In genomic region chr2:120845281-120845680, GRCh38 we compare ENCODE assay signal across 18 cellular contexts.
A peak's percentile ranks its signal among the peaks of the same experiment; 100 is the strongest.
DNase-seq lines count a peak whose midpoint lies in the region; ATAC-seq and TF ChIP-seq lines count a peak whose summit lies in the region.
"Had no signal": no experiment of that assay in that cellular context is flagged by ENCODE, and none has a peak within 500 bp of the region (broad histone marks: within the 10 kb centered on the region; RNA-seq: fewer than 3 reads in every experiment).

No MANE protein-coding gene starts in this region.

- H2AK9ac ChIP-seq in IMR-90 (replicated peaks; ENCODE audit: low read depth, low read length, poor library complexity), result no peak overlapping the region

- DNase-seq in IMR-90, result peak; percentile 13
- peak; percentile 28 to 34 for DNase-seq in fibroblast of lung (ENCODE audit: low read depth in 2 of 2)
- DNase-seq in left lung, result peak; percentile 58 to 78
- DNase-seq in spleen, result peak; percentile 69
- no peak for DNase-seq in T1000 (lab: John Stamatoyannopoulos, UW)
- DNase-seq in NCI-H2227 treated with DMSO at 0.1 percent for 48 hours (lab: John Stamatoyannopoulos, UW), result no peak
- no peak for DNase-seq in SHP77 treated with DMSO at 0.1 percent for 48 hours (lab: John Stamatoyannopoulos, UW)
- DNase-seq: activated CD4-positive, alpha-beta T cell treated with anti-CD3 and anti-CD28 coated beads, Interleukin-2, amount 10 ng/mL, durations not matched to agents 7 days and 5 days; amniotic stem cell; DND-41; naive B cell; NCI-H1048; NCI-H2029 treated with DMSO at 0.1 percent for 48 hours; T-helper 1 cell had no signal

- H3K9me1 ChIP-seq in IMR-90 (ENCODE audit: insufficient read depth, low read length), result peaks cover 36% of the 10 kb centered on the region

- no TSS peak for BruUV-seq in IMR-90 (replicated peaks; lab: Mats Ljungman, UMichigan)

- H3K56ac ChIP-seq in IMR-90 (ENCODE audit: extremely low read depth, insufficient read depth, low read length), result no peak overlapping the region

- dilution Hi-C loops in IMR-90 (cut with HindIII; ENCODE audit: low sequenced_read_pairs, unreplicated experiment), result no loop called here

- intact Hi-C loops in IMR-90 (cut with micrococcal nuclease) (no loop called here), left lung (cut with DNase I) (no loop called here), spleen (cut with DNase I; ENCODE audit: low total_unique reads) (no loop called here)

- H2BK5ac ChIP-seq in IMR-90 (ENCODE audit: low read depth, low read length, poor library complexity, severe bottlenecking), result no peak overlapping the region

- 0 out of 2 replicates have a peak, but pooled peaks have one; percentile 28 for ATAC-seq in IMR-90 (ENCODE audit: low read depth)
- peak; percentile 76 for ATAC-seq in left lung
- no peak for ATAC-seq in GM19452 (IDR thresholded peaks at IDR 0.05; ENCODE audit: unreplicated experiment)

- H2BK15ac ChIP-seq in IMR-90 (ENCODE audit: low read depth, low read length), result no peak overlapping the region

- H3K4ac ChIP-seq in IMR-90 (ENCODE audit: low read depth, low read length), result no peak overlapping the region

- no peak for TF ChIP-seq RAD21 in IMR-90 (IDR thresholded peaks at IDR 0.05; ENCODE audit: low read length)

- H3K9ac ChIP-seq in IMR-90 (ENCODE audit: low read depth, low read length) (no peak overlapping the region), fibroblast of lung (ENCODE audit: insufficient read depth, low read length) (no peak overlapping the region)
- H3K9ac ChIP-seq: KMS-11 had no signal

- no peak overlapping the region for H3K14ac ChIP-seq in IMR-90 (replicated peaks; ENCODE audit: low read depth, low read length)

- POLR2A ChIA-PET in IMR-90 (lab: Charles Lee; ENCODE audit: unreplicated experiment), result no interaction called here

- H3K4me1 ChIP-seq in IMR-90 (ENCODE audit: control insufficient read depth, insufficient read depth, low read length), result peaks cover 10% of the 10 kb centered on the region
- no peaks in the 10 kb centered on the region for H3K4me1 ChIP-seq in fibroblast of lung (ENCODE audit: control insufficient read depth, extremely low read depth, insufficient read depth, low read length)
- H3K4me1 ChIP-seq in left lung, result peaks cover 0 to 3% of the 10 kb centered on the region in 2 donors
- H3K4me1 ChIP-seq in spleen, result no peaks in the 10 kb centered on the region
- H3K4me1 ChIP-seq: pancreas had no signal

- no peak overlapping the region for H2BK20ac ChIP-seq in IMR-90 (ENCODE audit: low read depth, low read length)

- no peak overlapping the region for H3K23ac ChIP-seq in IMR-90 (ENCODE audit: low read depth, low read length)

- H3K4me2 ChIP-seq in IMR-90 (ENCODE audit: low read depth, low read length) (no peak overlapping the region), fibroblast of lung (ENCODE audit: extremely low read depth, insufficient read depth, low read length) (no peak overlapping the region)
- H3K4me2 ChIP-seq: KMS-11 had no signal

- H2AFZ ChIP-seq in IMR-90 (replicated peaks; ENCODE audit: low read length, poor library complexity) (no peak overlapping the region), fibroblast of lung (ENCODE audit: low read length) (no peak overlapping the region)

- H3K27me3 ChIP-seq in IMR-90 (ENCODE audit: control insufficient read depth, insufficient read depth, low read length) (no peaks in the 10 kb centered on the region), fibroblast of lung (ENCODE audit: control insufficient read depth, insufficient read depth, low read length) (no peaks in the 10 kb centered on the region), left lung (peaks cover 0 to 12% of the 10 kb centered on the region in 2 donors), spleen (replicated peaks in 1 of 7) (peaks cover 0 to 4% (median 0%) of the 10 kb centered on the region in 7 donors)
- H3K27me3 ChIP-seq: pancreas had no signal

- peaks cover 1% of the 10 kb centered on the region for H3K79me2 ChIP-seq in fibroblast of lung (ENCODE audit: control insufficient read depth, insufficient read depth, low read length)

- in situ Hi-C loops in IMR-90 (cut with MboI; ENCODE audit: low sequenced_read_pairs), result no loop called here

- peak overlapping the region in 1 of 2 experiments; percentile 3; a peak in 1 of 4 replicates for H4K8ac ChIP-seq in IMR-90 (ENCODE audit: low read depth in 2 of 2, low read length in 2 of 2)

- no peak overlapping the region for H3K4me3 ChIP-seq in IMR-90 (ENCODE audit: insufficient read depth, low read depth, low read length)
- H3K4me3 ChIP-seq in fibroblast of lung (replicated peaks in 1 of 4; ENCODE audit: control extremely low read depth in 1 of 4, insufficient read depth in 1 of 4, low read depth in 3 of 4, low read length in 4 of 4), result no peak overlapping the region
- no peak overlapping the region for H3K4me3 ChIP-seq in left lung
- no peak overlapping the region for H3K4me3 ChIP-seq in spleen
- H3K4me3 ChIP-seq: pancreas, skin epidermis had no signal

- TF ChIP-seq POLR2A in IMR-90 (IDR thresholded peaks at IDR 0.05; ENCODE audit: low read depth, low read length) (no peak), spleen (IDR thresholded peaks at IDR 0.05) (no peak)

- H3K18ac ChIP-seq in IMR-90 (ENCODE audit: low read depth, low read length), result no peak overlapping the region

- H2BK120ac ChIP-seq in IMR-90 (ENCODE audit: low read depth, low read length), result no peak overlapping the region

- no peak overlapping the region for H4K91ac ChIP-seq in IMR-90 (ENCODE audit: insufficient read depth, low read depth, low read length)

- H3K79me1 ChIP-seq in IMR-90 (ENCODE audit: low read depth in 1 of 2, low read length in 2 of 2), result peaks cover 51 to 92% of the 10 kb centered on the region in 2 experiments

- CTCF ChIA-PET in IMR-90 (lab: Yijun Ruan, JAX), result no interaction called here

- peaks cover 17% of the 10 kb centered on the region for H3K36me3 ChIP-seq in IMR-90 (ENCODE audit: control insufficient read depth, insufficient read depth, low read length)
- no peaks in the 10 kb centered on the region for H3K36me3 ChIP-seq in fibroblast of lung (ENCODE audit: control insufficient read depth, insufficient read depth, low read length)
- H3K36me3 ChIP-seq in left lung, result no peaks in the 10 kb centered on the region
- no peaks in the 10 kb centered on the region for H3K36me3 ChIP-seq in spleen
- H3K36me3 ChIP-seq: pancreas had no signal

- no peak overlapping the region for H4K5ac ChIP-seq in IMR-90 (ENCODE audit: low read depth, low read length)

- no peak overlapping the region for H2AK5ac ChIP-seq in IMR-90 (ENCODE audit: low read depth, low read length)

- no peak overlapping the region for H3K27ac ChIP-seq in IMR-90 (ENCODE audit: insufficient read depth, low read length)
- H3K27ac ChIP-seq in fibroblast of lung (ENCODE audit: insufficient read depth, low read length), result no peak overlapping the region
- H3K27ac ChIP-seq in left lung, result no peak overlapping the region
- no peak overlapping the region for H3K27ac ChIP-seq in spleen
- H3K27ac ChIP-seq: KMS-11, pancreas had no signal

- peaks cover 4% of the 10 kb centered on the region for H3K9me3 ChIP-seq in IMR-90 (ENCODE audit: control insufficient read depth, insufficient read depth, low read length)
- H3K9me3 ChIP-seq in fibroblast of lung (ENCODE audit: control insufficient read depth, insufficient read depth, low read depth, low read length), result no peaks in the 10 kb centered on the region
- peaks cover 0 to 9% of the 10 kb centered on the region in 2 donors for H3K9me3 ChIP-seq in left lung
- H3K9me3 ChIP-seq in spleen, result peaks cover 0 to 23% (median 12%) of the 10 kb centered on the region in 8 donors
- H3K9me3 ChIP-seq: pancreas had no signal

- TF ChIP-seq CTCF in IMR-90 (conservative IDR thresholded peaks at IDR 0.05; ENCODE audit: low read depth, low read length) (no peak), fibroblast of lung (conservative IDR thresholded peaks at IDR 0.05 in 1 of 2, IDR thresholded peaks at IDR 0.05 in 1 of 2; ENCODE audit: low read depth in 1 of 2, low read length in 2 of 2) (no peak), left lung (IDR thresholded peaks at IDR 0.05) (no peak), spleen (IDR thresholded peaks at IDR 0.05 in 8 of 11, conservative IDR thresholded peaks at IDR 0.05 in 3 of 11) (no peak)

- H4K20me1 ChIP-seq in IMR-90 (ENCODE audit: insufficient read depth, low read length) (peaks cover 71% of the 10 kb centered on the region), fibroblast of lung (ENCODE audit: control insufficient read depth, extremely low read depth, insufficient read depth, low read length) (no peaks in the 10 kb centered on the region)

- WGBS in IMR-90 (ENCODE audit: extremely low coverage in 2 of 2, insufficient read length in 1 of 2), 2 experiments, result 58% methylated on average over 6 of the region's 10 CpGs; no CpG with 5 or more reads in 1 of the 2 experiments
- WGBS in spleen, 5 donors, result 62 to 89% (median 80%) methylated on average over 10 of the region's 10 CpGs

TF ChIP-seq in IMR-90, 13 proteins besides CTCF, POLR2A, EP300 and RAD21:
- TF ChIP-seq RCOR1 (IDR thresholded peaks at IDR 0.05; ENCODE audit: insufficient replicate concordance, low read length), result no peak
- no peak for TF ChIP-seq CHD1 (IDR thresholded peaks at IDR 0.05; ENCODE audit: low read depth, low read length)
- no peak for TF ChIP-seq USF2 (IDR thresholded peaks at IDR 0.05; ENCODE audit: low read depth, low read length)
- no peak for TF ChIP-seq ELK1 (IDR thresholded peaks at IDR 0.05; ENCODE audit: borderline replicate concordance, low read depth, low read length)
- no peak for TF ChIP-seq FOS (IDR thresholded peaks at IDR 0.05; ENCODE audit: low read depth, low read length)

Comparison
In these comparisons a context has a peak if more than half of its experiments do, and no peak if none do; other contexts are left out.
1. DNase-seq: peak in IMR-90 (single experiment), fibroblast of lung (2 of 2), left lung (2 of 2) and spleen (single experiment); none in T1000 (single experiment), NCI-H2227 treated with DMSO at 0.1 percent for 48 hours (single experiment) and SHP77 treated with DMSO at 0.1 percent for 48 hours (single experiment).